In genomic region chr4:158624889-158625478, GRCh38 we compare ENCODE assay signal across 9 cellular contexts. TPM values are rescaled to one million over a fixed set of nuclear protein-coding genes. Genes with fewer than 3 reads are reported as not detected.
A peak's percentile ranks its signal among the peaks of the same experiment; 100 is the strongest.
DNase-seq lines count a peak whose midpoint lies in the region; ATAC-seq, FAIRE-seq and TF ChIP-seq lines count a peak whose summit lies in the region.
"Had no signal": no experiment of that assay in that cellular context is flagged by ENCODE, and none has a peak within 500 bp of the region (broad histone marks: within the 10 kb centered on the region; RNA-seq: fewer than 3 reads in every experiment).

No MANE protein-coding gene starts in this region.

- H3K36me3 ChIP-seq in HepG2 (replicated peaks in 1 of 2; ENCODE audit: control insufficient read depth in 1 of 2, insufficient read depth in 2 of 2, low read length in 2 of 2), result no peaks in the 10 kb centered on the region

- POLR2A ChIA-PET in HepG2 (lab: Yijun Ruan, JAX), result no interaction called here

- no TSS peak for BruUV-seq in HepG2 (replicated peaks; lab: Mats Ljungman, UMichigan)

- no peak for TF ChIP-seq POLR2A in HepG2 (IDR thresholded peaks at IDR 0.05; ENCODE audit: insufficient read depth in 1 of 2, low read depth in 2 of 2, low read length in 2 of 2)

- H3K27ac ChIP-seq in HepG2 (ENCODE audit: extremely low read length, insufficient read depth, low read length), result no peak overlapping the region

- in situ Hi-C loops in HepG2 (cut with HindIII; ENCODE audit: extremely low pct_ligation_motif_present, low pct_unique_long_range_greater_than_20kb), result loop anchor here (5.0 to 25.0 kb wide), 2 partner anchors 373 to 638 kb away; no protein-coding TSS in a partner anchor

- no peaks in the 10 kb centered on the region for H3K9me3 ChIP-seq in HepG2 (ENCODE audit: low read length)

- H3K4me2 ChIP-seq in HepG2 (ENCODE audit: low read depth, low read length), result no peak overlapping the region

- no peak overlapping the region for H3K9ac ChIP-seq in HepG2 (ENCODE audit: insufficient read depth, low read depth, low read length)

- CTCF ChIA-PET in HepG2 (lab: Yijun Ruan, JAX; ENCODE audit: low intra/inter-chr PET ratio, low total read pairs), result interaction anchor here (0.9 to 1.8 kb wide), 3 partner anchors 365 to 432 kb away, joined by 3 to 22 read pairs (median 10); no protein-coding TSS in a partner anchor

- peak; percentile 59; the same call in 1 of the 2 replicates for TF ChIP-seq RAD21 in HepG2 (CRISPR knock-in tag; IDR thresholded peaks at IDR 0.05)

- no peak overlapping the region for H3K4me3 ChIP-seq in HepG2 (replicated peaks in 1 of 3; ENCODE audit: insufficient read depth in 1 of 3, low read depth in 2 of 3, low read length in 3 of 3)

- peak; percentile 35 for DNase-seq in Daoy (ENCODE audit: low read depth)
- peak; percentile 14 for DNase-seq in NCI-H82 treated with DMSO at 0.1 percent for 48 hours (lab: John Stamatoyannopoulos, UW; ENCODE audit: unreplicated experiment)
- DNase-seq in cerebellum (ENCODE audit: low spot score), result peak; percentile 34
- peak; percentile 53 for DNase-seq in HepG2 (ENCODE audit: low spot score)
- no peak for DNase-seq in ureter (ENCODE audit: low spot score)
- no peak for DNase-seq in GOT3 (lab: John Stamatoyannopoulos, UW)

- peak; percentile 83 for FAIRE-seq in HepG2 (lab: Jason Lieb, UNC)

- intact Hi-C loops in HepG2 (cut with micrococcal nuclease; ENCODE audit: unreplicated experiment), result loop anchor here (1.0 to 2.0 kb wide), 3 partner anchors 128 to 372 kb away; no protein-coding TSS in a partner anchor

- no peak overlapping the region for H2AFZ ChIP-seq in HepG2 (ENCODE audit: low read length)

- no peaks in the 10 kb centered on the region; a peak in 1 of 5 replicates for H3K27me3 ChIP-seq in HepG2 (ENCODE audit: control insufficient read depth in 1 of 2, insufficient read depth in 2 of 2, low read length in 2 of 2)

- no peaks in the 10 kb centered on the region for H3K79me2 ChIP-seq in HepG2 (ENCODE audit: insufficient read depth, low read length)

- peak; percentile 75 for TF ChIP-seq CTCF in HepG2 (CRISPR knock-in tag; IDR thresholded peaks at IDR 0.05)

- TF ChIP-seq EP300 in HepG2 (IDR thresholded peaks at IDR 0.05; ENCODE audit: low read depth in 2 of 2, low read length in 2 of 2) (no peak), HepG2 (CRISPR knock-in tag; IDR thresholded peaks at IDR 0.05; ENCODE audit: borderline replicate concordance) (no peak)

- 4% methylated on average over 3 of the region's 3 CpGs for WGBS in HepG2 (ENCODE audit: low lambda C conversion rate)

- no peaks in the 10 kb centered on the region for H4K20me1 ChIP-seq in HepG2 (ENCODE audit: insufficient read depth, low read length)

- ATAC-seq in GM21381 (IDR thresholded peaks at IDR 0.05; ENCODE audit: unreplicated experiment) (peak; percentile 95), HG03520 (IDR thresholded peaks at IDR 0.05; ENCODE audit: unreplicated experiment) (peak; percentile 93), HepG2 (peak; percentile 71; the same call in 2 of the 3 replicates)
- ATAC-seq: activated T-cell treated with anti-CD3 and anti-CD28 coated beads, Interleukin-2, amount 50 U/mL, for 72 hours had no signal

- H3K4me1 ChIP-seq in HepG2 (ENCODE audit: insufficient read depth, low read length), result no peaks in the 10 kb centered on the region

TF ChIP-seq in HepG2, 621 proteins besides CTCF, POLR2A, EP300 and RAD21 (continues in another document):
- TF ChIP-seq STAG1 (CRISPR knock-in tag; IDR thresholded peaks at IDR 0.05), result peak; percentile 84
- TF ChIP-seq HDAC2 (CRISPR knock-in tag; IDR thresholded peaks at IDR 0.05), result no peak
- TF ChIP-seq ZNF652 (CRISPR knock-in tag; IDR thresholded peaks at IDR 0.05; ENCODE audit: borderline replicate concordance, low read depth), result no peak
- no peak for TF ChIP-seq CREB1 (IDR thresholded peaks at IDR 0.05)
- no peak for TF ChIP-seq CREB1 (CRISPR knock-in tag; IDR thresholded peaks at IDR 0.05)
- TF ChIP-seq ZNF180 (CRISPR knock-in tag; IDR thresholded peaks at IDR 0.05; ENCODE audit: borderline replicate concordance, low read depth), result no peak
- no peak for TF ChIP-seq ZFP36L2 (CRISPR knock-in tag; IDR thresholded peaks at IDR 0.05)
- no peak for TF ChIP-seq ZNF558 (CRISPR knock-in tag; IDR thresholded peaks at IDR 0.05; ENCODE audit: borderline replicate concordance)
- TF ChIP-seq MIXL1 (CRISPR knock-in tag; IDR thresholded peaks at IDR 0.05), result peak; percentile 78; the same call in 1 of the 2 replicates
- TF ChIP-seq ONECUT2 (CRISPR knock-in tag; IDR thresholded peaks at IDR 0.05), result no peak
- no peak for TF ChIP-seq ZNF468 (CRISPR knock-in tag; IDR thresholded peaks at IDR 0.05)
- TF ChIP-seq ZSCAN20 (CRISPR knock-in tag; IDR thresholded peaks at IDR 0.05; ENCODE audit: borderline replicate concordance), result no peak
- TF ChIP-seq ZNF639 (CRISPR knock-in tag; conservative IDR thresholded peaks at IDR 0.05), result no peak

RNA-seq across cellular contexts. Expression of gene C4orf46, which starts 46.7 kb away (rescaled TPM):
- total RNA-seq in Daoy (2014; rRNA removed; shearing (Covaris generic)), result 10.2 and 10.6 TPM in 2 replicates
- total RNA-seq in cerebellum, result 21.8 TPM
- total RNA-seq in HepG2 (2016; rRNA removed; fragmentation: Illumina TruSeq; extraction: Trizol), result 10.4 and 16.7 TPM in 2 replicates
- 1.1 and 1.7 TPM in 2 replicates for total RNA-seq in HepG2 (2016; cell fraction: cytosol; rRNA removed; fragmentation: Illumina TruSeq; extraction: Trizol; ENCODE audit: low read depth)
- 10.1 and 15.4 TPM in 2 replicates for total RNA-seq in HepG2 (2016; cell fraction: insoluble cytoplasmic fraction; rRNA removed; fragmentation: Illumina TruSeq; extraction: Trizol)
- 6.0 and 7.4 TPM in 2 replicates for total RNA-seq in HepG2 (2016; cell fraction: membrane; rRNA removed; fragmentation: Illumina TruSeq; extraction: Trizol)
- 7.4 and 8.1 TPM in 2 replicates for total RNA-seq in HepG2 (2016; cell fraction: nucleus; rRNA removed; fragmentation: Illumina TruSeq; extraction: Trizol)
- polyA plus RNA-seq in HepG2 (2011; rRNA removed), result 5.4 and 8.5 TPM in 2 replicates
- 2.6 and 3.0 TPM in 2 replicates for polyA plus RNA-seq in HepG2 (2011; cell fraction: cytosol; rRNA removed)
- polyA plus RNA-seq in HepG2 (2011; cell fraction: nucleus; rRNA removed), result 1.3 and 2.1 TPM in 2 replicates
- 3.0 and 5.0 TPM in 2 replicates for polyA plus RNA-seq in HepG2 (2012)
- 0.98 and 1.2 TPM in 2 replicates for polyA plus RNA-seq in HepG2 (2016; cell fraction: cytosol; fragmentation: Illumina TruSeq; extraction: Trizol; ENCODE audit: low read depth)
- polyA plus RNA-seq in HepG2 (2016; cell fraction: insoluble cytoplasmic fraction; fragmentation: Illumina TruSeq; extraction: Trizol; ENCODE audit: low read depth), result 22.6 and 22.9 TPM in 2 replicates
- 5.1 and 5.5 TPM in 2 replicates for polyA plus RNA-seq in HepG2 (2016; cell fraction: membrane; fragmentation: Illumina TruSeq; extraction: Trizol; ENCODE audit: low read depth)
- 10.1 and 10.7 TPM in 2 replicates for polyA plus RNA-seq in HepG2 (2016; cell fraction: nucleus; fragmentation: Illumina TruSeq; extraction: Trizol; ENCODE audit: insufficient read depth, low read depth)
- polyA minus RNA-seq in HepG2 (2011; rRNA and poly(A)+ RNA removed; ENCODE audit: low replicate concordance), result 1.7 TPM in 2 replicates
- 2.9 and 3.5 TPM in 2 replicates for polyA minus RNA-seq in HepG2 (2011; cell fraction: cytosol; rRNA and poly(A)+ RNA removed)
- 3.0 and 4.0 TPM in 2 replicates for polyA minus RNA-seq in HepG2 (2011; cell fraction: nucleus; rRNA and poly(A)+ RNA removed)
- total RNA-seq in ureter, result 3.4 TPM

RNA-seq across cellular contexts. Expression of gene ETFDH, which starts 47.1 kb away (rescaled TPM):
- 11.3 and 11.6 TPM in 2 replicates for total RNA-seq in Daoy (2014; rRNA removed; shearing (Covaris generic))
- total RNA-seq in cerebellum (24.1 TPM), HepG2 (2016; rRNA removed; fragmentation: Illumina TruSeq; extraction: Trizol) (13.5 and 14.7 TPM in 2 replicates), ureter (32.7 TPM)
- 1.3 and 2.5 TPM in 2 replicates for total RNA-seq in HepG2 (2016; cell fraction: cytosol; rRNA removed; fragmentation: Illumina TruSeq; extraction: Trizol; ENCODE audit: low read depth)
- total RNA-seq in HepG2 (2016; cell fraction: insoluble cytoplasmic fraction; rRNA removed; fragmentation: Illumina TruSeq; extraction: Trizol), result 13.3 and 15.5 TPM in 2 replicates
- total RNA-seq in HepG2 (2016; cell fraction: membrane; rRNA removed; fragmentation: Illumina TruSeq; extraction: Trizol), result 5.0 and 6.4 TPM in 2 replicates
- 9.4 and 10.2 TPM in 2 replicates for total RNA-seq in HepG2 (2016; cell fraction: nucleus; rRNA removed; fragmentation: Illumina TruSeq; extraction: Trizol)
- 15.3 and 17.8 TPM in 2 replicates for polyA plus RNA-seq in HepG2 (2011; rRNA removed)
- 8.7 and 14.2 TPM in 2 replicates for polyA plus RNA-seq in HepG2 (2011; cell fraction: cytosol; rRNA removed)
- polyA plus RNA-seq in HepG2 (2011; cell fraction: nucleus; rRNA removed), result 16.8 and 22.3 TPM in 2 replicates
- 14.6 and 17.9 TPM in 2 replicates for polyA plus RNA-seq in HepG2 (2012)
- polyA plus RNA-seq in HepG2 (2016; cell fraction: cytosol; fragmentation: Illumina TruSeq; extraction: Trizol; ENCODE audit: low read depth), result 1.8 and 2.1 TPM in 2 replicates
- polyA plus RNA-seq in HepG2 (2016; cell fraction: insoluble cytoplasmic fraction; fragmentation: Illumina TruSeq; extraction: Trizol; ENCODE audit: low read depth), result 12.4 and 13.8 TPM in 2 replicates
- 2.8 and 4.3 TPM in 2 replicates for polyA plus RNA-seq in HepG2 (2016; cell fraction: membrane; fragmentation: Illumina TruSeq; extraction: Trizol; ENCODE audit: low read depth)
- 14.5 and 18.5 TPM in 2 replicates for polyA plus RNA-seq in HepG2 (2016; cell fraction: nucleus; fragmentation: Illumina TruSeq; extraction: Trizol; ENCODE audit: insufficient read depth, low read depth)
- 1.8 and 8.8 TPM in 2 replicates for polyA minus RNA-seq in HepG2 (2011; rRNA and poly(A)+ RNA removed; ENCODE audit: low replicate concordance)
- 8.0 and 13.9 TPM in 2 replicates for polyA minus RNA-seq in HepG2 (2011; cell fraction: cytosol; rRNA and poly(A)+ RNA removed)
- polyA minus RNA-seq in HepG2 (2011; cell fraction: nucleus; rRNA and poly(A)+ RNA removed), result 19.4 and 23.9 TPM in 2 replicates

Comparison
In these comparisons a context has a peak if more than half of its experiments do, and no peak if none do; other contexts are left out.
1. DNase-seq: peak in Daoy (single experiment), NCI-H82 treated with DMSO at 0.1 percent for 48 hours (single experiment), cerebellum (single experiment) and HepG2 (single experiment); none in ureter (single experiment) and GOT3 (single experiment).
2. Peak in every context shown above with its lines, with median percentiles within 50 percentile points of each other: ATAC-seq.